ENCODE assay signal across 21 cellular contexts in the genomic region with DNA sequence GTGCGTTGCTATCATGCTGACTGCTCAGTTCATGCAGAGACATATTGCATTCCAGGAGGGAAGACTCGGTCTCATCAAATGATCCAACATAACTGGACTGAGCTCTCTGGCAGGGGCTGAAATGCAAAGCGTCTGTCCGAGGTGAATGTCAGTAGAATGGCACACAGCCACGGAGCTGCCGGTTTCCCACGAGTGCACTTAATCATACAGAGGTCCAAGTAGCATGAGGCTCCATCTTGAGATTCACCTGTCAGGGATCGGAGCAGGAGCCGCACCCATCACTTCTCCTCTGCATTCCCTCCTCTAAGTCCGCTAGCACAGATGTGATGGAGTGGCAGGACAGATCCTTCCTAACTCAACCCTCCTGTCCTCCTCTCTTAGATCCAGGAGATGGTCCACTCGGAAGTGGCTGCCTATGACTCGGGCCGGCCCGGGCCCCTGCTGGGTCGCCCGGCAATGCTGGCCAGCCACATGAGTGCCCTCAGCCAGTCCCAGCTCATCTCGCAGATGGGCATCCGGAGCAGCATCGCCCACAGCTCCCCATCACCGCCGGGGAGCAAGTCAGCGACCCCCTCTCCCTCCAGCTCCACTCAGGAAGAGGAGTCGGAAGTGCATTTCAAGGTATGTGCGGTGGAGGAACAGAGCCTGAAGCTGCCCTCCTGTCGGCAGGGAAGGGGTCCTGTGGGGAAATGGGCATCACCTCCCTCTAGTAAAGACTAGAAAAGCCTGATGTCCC.
A peak's percentile ranks its signal among the peaks of the same experiment; 100 is the strongest.
DNase-seq lines count a peak whose midpoint lies in the region; ATAC-seq, FAIRE-seq and TF ChIP-seq lines count a peak whose summit lies in the region.
"Had no signal": no experiment of that assay in that cellular context is flagged by ENCODE, and none has a peak within 500 bp of the region (broad histone marks: within the 10 kb centered on the region; RNA-seq: fewer than 3 reads in every experiment).

No MANE protein-coding gene starts in this region.

- no peaks in the 10 kb centered on the region for H3K36me3 Mint-ChIP-seq in H9 (ENCODE audit: insufficient read depth in 1 of 3, low read depth in 3 of 3)
- H3K36me3 Mint-ChIP-seq: CD8-positive, alpha-beta memory T cell had no signal

- TF ChIP-seq EP300 in HepG2 (IDR thresholded peaks at IDR 0.05; ENCODE audit: low read depth in 2 of 2, low read length in 2 of 2) (no peak), HepG2 (CRISPR knock-in tag; IDR thresholded peaks at IDR 0.05; ENCODE audit: borderline replicate concordance) (no peak)

- H3K79me1 ChIP-seq in H9 (ENCODE audit: insufficient read depth, low read depth, low read length, poor library complexity, severe bottlenecking) (no peaks in the 10 kb centered on the region), mesendoderm (ENCODE audit: low read length) (no peaks in the 10 kb centered on the region)

- no peak overlapping the region for H3K14ac ChIP-seq in H9 (ENCODE audit: insufficient read depth, low read length)

- H3K56ac ChIP-seq in H9 (ENCODE audit: insufficient read length, low read depth, low read length), result no peak overlapping the region
- no peak overlapping the region for H3K56ac ChIP-seq in mesendoderm (ENCODE audit: low read length)

- H3K4me3 ChIP-seq in HepG2 (replicated peaks in 1 of 3; ENCODE audit: insufficient read depth in 1 of 3, low read depth in 2 of 3, low read length in 3 of 3), result no peak overlapping the region
- no peak overlapping the region for H3K4me3 ChIP-seq in mesendoderm (ENCODE audit: low read length)
- H3K4me3 ChIP-seq in dorsolateral prefrontal cortex, result no peak overlapping the region
- H3K4me3 ChIP-seq: BLaER1, HAP-1 had no signal

- H3K4me2 ChIP-seq in H9 (ENCODE audit: insufficient read depth, insufficient read length, low read length) (no peak overlapping the region), HepG2 (ENCODE audit: low read depth, low read length) (no peak overlapping the region), mesendoderm (ENCODE audit: low read length) (no peak overlapping the region)
- H3K4me2 ChIP-seq: BLaER1, KMS-11 had no signal

- H3K4me3 Mint-ChIP-seq in H9, result no peak overlapping the region
- H3K4me3 Mint-ChIP-seq: CD8-positive, alpha-beta memory T cell had no signal

- H3K27me3 ChIP-seq in H9 (ENCODE audit: insufficient read depth, low read length), result no peaks in the 10 kb centered on the region
- H3K27me3 ChIP-seq in HepG2 (ENCODE audit: control insufficient read depth in 1 of 2, insufficient read depth in 2 of 2, low read length in 2 of 2), result peaks cover 4 to 48% of the 10 kb centered on the region in 2 experiments; a peak in 3 of 5 replicates
- no peaks in the 10 kb centered on the region for H3K27me3 ChIP-seq in mesendoderm (ENCODE audit: insufficient read depth, low read length, poor library complexity)
- H3K27me3 ChIP-seq in dorsolateral prefrontal cortex, result no peaks in the 10 kb centered on the region
- H3K27me3 ChIP-seq: BLaER1 had no signal

- H2BK5ac ChIP-seq in H9 (ENCODE audit: insufficient read length, low read length), result no peak overlapping the region
- H2BK5ac ChIP-seq in mesendoderm (ENCODE audit: low read length), result no peak overlapping the region

- POLR2A ChIA-PET in HepG2 (lab: Yijun Ruan, JAX), result no interaction called here

- CTCF ChIA-PET in HepG2 (lab: Yijun Ruan, JAX; ENCODE audit: low intra/inter-chr PET ratio, low total read pairs), result no interaction called here

- H2AFZ ChIP-seq in H9 (ENCODE audit: low read length) (no peak overlapping the region), HepG2 (ENCODE audit: low read length) (no peak overlapping the region)

- H2BK15ac ChIP-seq in H9 (ENCODE audit: low read depth, low read length) (no peak overlapping the region), mesendoderm (replicated peaks; ENCODE audit: low read depth) (no peak overlapping the region)

- H3K27ac ChIP-seq in H9 (ENCODE audit: insufficient read length, low read depth, low read length), result no peak overlapping the region
- H3K27ac ChIP-seq in HepG2 (ENCODE audit: extremely low read length, insufficient read depth, low read length), result no peak overlapping the region
- H3K27ac ChIP-seq in mesendoderm (ENCODE audit: low read depth, low read length), result no peak overlapping the region
- no peak overlapping the region for H3K27ac ChIP-seq in dorsolateral prefrontal cortex
- H3K27ac ChIP-seq: BLaER1, KMS-11, RWPE1 had no signal

- H3K4me1 ChIP-seq in H9 (ENCODE audit: insufficient read depth, low read length) (no peaks in the 10 kb centered on the region), HepG2 (ENCODE audit: insufficient read depth, low read length) (no peaks in the 10 kb centered on the region), mesendoderm (ENCODE audit: control insufficient read depth, low read depth, low read length) (no peaks in the 10 kb centered on the region)
- H3K4me1 ChIP-seq: HAP-1 had no signal

- no peak for TF ChIP-seq CTCF in H9 (conservative IDR thresholded peaks at IDR 0.05)
- no peak for TF ChIP-seq CTCF in HepG2 (CRISPR knock-in tag; IDR thresholded peaks at IDR 0.05)
- no peak for TF ChIP-seq CTCF in dorsolateral prefrontal cortex (IDR thresholded peaks at IDR 0.05 in 54 of 56, conservative IDR thresholded peaks at IDR 0.05 in 2 of 56; ENCODE audit: low read depth in 1 of 56, partially characterized antibody in 56 of 56)

- BruUV-seq in HepG2 (replicated peaks; lab: Mats Ljungman, UMichigan), result no TSS peak

- no peak overlapping the region for H2AK5ac ChIP-seq in H9 (ENCODE audit: insufficient read length, low read length)
- no peak overlapping the region for H2AK5ac ChIP-seq in mesendoderm (ENCODE audit: low read length)

- no peak for ATAC-seq in HepG2
- no peak for ATAC-seq in sciatic nerve
- ATAC-seq: PC-3 had no signal

- no peak for TF ChIP-seq POLR2A in HepG2 (IDR thresholded peaks at IDR 0.05; ENCODE audit: insufficient read depth in 1 of 2, low read depth in 2 of 2, low read length in 2 of 2)

- H3K36me3 ChIP-seq in HepG2 (replicated peaks in 1 of 2; ENCODE audit: control insufficient read depth in 1 of 2, insufficient read depth in 2 of 2, low read length in 2 of 2) (no peaks in the 10 kb centered on the region), mesendoderm (ENCODE audit: control insufficient read depth, insufficient read depth, low read length) (no peaks in the 10 kb centered on the region)
- H3K36me3 ChIP-seq: BLaER1, HAP-1 had no signal

- no peak overlapping the region for H3K9ac ChIP-seq in H9 (ENCODE audit: extremely low read depth, insufficient read length, low read length)
- H3K9ac ChIP-seq in HepG2 (ENCODE audit: insufficient read depth, low read depth, low read length), result no peak overlapping the region
- H3K9ac ChIP-seq in mesendoderm (ENCODE audit: low read length), result no peak overlapping the region
- H3K9ac ChIP-seq: BLaER1, KMS-11 had no signal

- H4K20me1 ChIP-seq in H9 (ENCODE audit: control insufficient read depth, insufficient read depth, insufficient read length), result no peaks in the 10 kb centered on the region
- no peaks in the 10 kb centered on the region for H4K20me1 ChIP-seq in HepG2 (ENCODE audit: insufficient read depth, low read length)
- H4K20me1 ChIP-seq: BLaER1 had no signal

- H4K8ac ChIP-seq in H9 (replicated peaks; ENCODE audit: insufficient read length, low read depth, low read length), result no peak overlapping the region
- no peak overlapping the region for H4K8ac ChIP-seq in mesendoderm (ENCODE audit: low read depth, low read length)

- no peak overlapping the region for H2BK120ac ChIP-seq in H9 (ENCODE audit: low read depth, low read length, poor library complexity, severe bottlenecking)
- H2BK120ac ChIP-seq in mesendoderm (ENCODE audit: low read depth, low read length), result no peak overlapping the region

- H3K23me2 ChIP-seq in H9 (ENCODE audit: insufficient read length, low read depth, low read length, poor library complexity, severe bottlenecking), result no peaks in the 10 kb centered on the region

- FAIRE-seq in HepG2 (lab: Jason Lieb, UNC), result no peak
- FAIRE-seq: D721Med had no signal

- peak; percentile 49 for DNase-seq in activated effector memory CD4-positive, alpha-beta T cell treated with anti-CD3 and anti-CD28 coated beads, Interleukin-2, amount 50 U/mL, for 16 hours
- DNase-seq in activated effector memory CD4-positive, alpha-beta T cell treated with Interleukin-2 at 50 U/mL for 16 hours, result no peak
- DNase-seq in H9, result peak; percentile 19
- DNase-seq in HepG2 (ENCODE audit: low spot score), result no peak
- peak; percentile 50 for DNase-seq in sciatic nerve (ENCODE audit: low spot score)
- DNase-seq in NCI-H1930 (lab: John Stamatoyannopoulos, UW), result no peak
- no peak for DNase-seq in mesendoderm
- DNase-seq in dorsolateral prefrontal cortex, result no peak
- DNase-seq: CD8-positive, alpha-beta memory T cell; DMS79 treated with DMSO at 0.1 percent for 48 hours; NCI-H1048; NCI-H146; NCI-H2081 treated with DMSO at 0.1 percent for 48 hours; NCI-H510A treated with DMSO at 0.1 percent for 48 hours; NCI-H82; PC-3 had no signal

- H2BK20ac ChIP-seq in H9 (ENCODE audit: low read depth, low read length, poor library complexity, severe bottlenecking), result no peak overlapping the region

- no peak for TF ChIP-seq RAD21 in HepG2 (CRISPR knock-in tag; IDR thresholded peaks at IDR 0.05)

- no peaks in the 10 kb centered on the region for H3K27me3 Mint-ChIP-seq in H9 (ENCODE audit: low read depth)

- H3K9me3 ChIP-seq in H9 (ENCODE audit: control insufficient read depth, low read depth, low read length) (no peaks in the 10 kb centered on the region), HepG2 (ENCODE audit: low read length) (no peaks in the 10 kb centered on the region)
- H3K9me3 ChIP-seq: BLaER1, HAP-1 had no signal

- H2BK12ac ChIP-seq in H9 (ENCODE audit: insufficient read length, low read depth, low read length), result no peak overlapping the region

- peak overlapping the region in 2 of 3 experiments; percentile 49 to 82; a peak in 3 of 7 replicates for H3K27ac Mint-ChIP-seq in H9
- H3K27ac Mint-ChIP-seq: CD8-positive, alpha-beta memory T cell had no signal

- in situ Hi-C loops in HepG2 (cut with HindIII; ENCODE audit: extremely low pct_ligation_motif_present, low pct_unique_long_range_greater_than_20kb), result no loop called here

- H3K23ac ChIP-seq in H9 (ENCODE audit: insufficient read length, low read depth, low read length) (no peak overlapping the region), mesendoderm (ENCODE audit: low read length) (no peak overlapping the region)

- H3K4ac ChIP-seq in H9 (ENCODE audit: low read depth, low read length), result no peak overlapping the region
- H3K4ac ChIP-seq in mesendoderm (ENCODE audit: low read depth, low read length), result no peak overlapping the region

- no peaks in the 10 kb centered on the region for H3K4me1 Mint-ChIP-seq in H9
- H3K4me1 Mint-ChIP-seq: CD8-positive, alpha-beta memory T cell had no signal

- H3K18ac ChIP-seq in H9 (ENCODE audit: insufficient read length, low read depth, low read length), result no peak overlapping the region
- no peak overlapping the region for H3K18ac ChIP-seq in mesendoderm (ENCODE audit: low read length)

- H4K5ac ChIP-seq in H9 (ENCODE audit: insufficient read length, low read depth, low read length) (no peak overlapping the region), mesendoderm (ENCODE audit: low read length) (no peak overlapping the region)

- H3T11ph ChIP-seq in H9 (ENCODE audit: low read length), result no peak overlapping the region

- H4K91ac ChIP-seq in H9 (ENCODE audit: insufficient read length, low read depth, low read length), result no peak overlapping the region

- H3K79me2 ChIP-seq in H9 (ENCODE audit: insufficient read depth, low read length), result no peaks in the 10 kb centered on the region
- H3K79me2 ChIP-seq in HepG2 (ENCODE audit: insufficient read depth, low read length), result no peaks in the 10 kb centered on the region
- H3K79me2 ChIP-seq in mesendoderm (ENCODE audit: control insufficient read depth, insufficient read depth, low read length), result no peaks in the 10 kb centered on the region

- intact Hi-C loops in HepG2 (cut with micrococcal nuclease; ENCODE audit: unreplicated experiment), result no loop called here
- intact Hi-C loops in sciatic nerve (cut with DNase I), result no loop called here
- intact Hi-C loops in dorsolateral prefrontal cortex (cut with DNase I), result no loop called here

- WGBS in H9 (ENCODE audit: extremely low coverage, insufficient read length, low lambda C conversion rate), result no CpG with 5 or more reads among the region's 25 CpGs
- WGBS in HepG2 (ENCODE audit: low lambda C conversion rate), result 35% methylated on average over 24 of the region's 25 CpGs
- no CpG with 5 or more reads among the region's 25 CpGs for WGBS in mesendoderm (ENCODE audit: extremely low coverage, insufficient coverage, low lambda C conversion rate)

- H3K9me3 Mint-ChIP-seq in H9, result no peaks in the 10 kb centered on the region

Comparison
In these comparisons a context has a peak if more than half of its experiments do, and no peak if none do; other contexts are left out.
1. DNase-seq: peak in activated effector memory CD4-positive, alpha-beta T cell treated with anti-CD3 and anti-CD28 coated beads, Interleukin-2, amount 50 U/mL, for 16 hours (single experiment), H9 (single experiment) and sciatic nerve (single experiment); none in activated effector memory CD4-positive, alpha-beta T cell treated with Interleukin-2 at 50 U/mL for 16 hours (single experiment), HepG2 (single experiment), NCI-H1930 (0 of 2), mesendoderm (single experiment) and dorsolateral prefrontal cortex (0 of 10).